Comparison of ENCODE assay signal across 8 cellular contexts in the genomic region with DNA sequence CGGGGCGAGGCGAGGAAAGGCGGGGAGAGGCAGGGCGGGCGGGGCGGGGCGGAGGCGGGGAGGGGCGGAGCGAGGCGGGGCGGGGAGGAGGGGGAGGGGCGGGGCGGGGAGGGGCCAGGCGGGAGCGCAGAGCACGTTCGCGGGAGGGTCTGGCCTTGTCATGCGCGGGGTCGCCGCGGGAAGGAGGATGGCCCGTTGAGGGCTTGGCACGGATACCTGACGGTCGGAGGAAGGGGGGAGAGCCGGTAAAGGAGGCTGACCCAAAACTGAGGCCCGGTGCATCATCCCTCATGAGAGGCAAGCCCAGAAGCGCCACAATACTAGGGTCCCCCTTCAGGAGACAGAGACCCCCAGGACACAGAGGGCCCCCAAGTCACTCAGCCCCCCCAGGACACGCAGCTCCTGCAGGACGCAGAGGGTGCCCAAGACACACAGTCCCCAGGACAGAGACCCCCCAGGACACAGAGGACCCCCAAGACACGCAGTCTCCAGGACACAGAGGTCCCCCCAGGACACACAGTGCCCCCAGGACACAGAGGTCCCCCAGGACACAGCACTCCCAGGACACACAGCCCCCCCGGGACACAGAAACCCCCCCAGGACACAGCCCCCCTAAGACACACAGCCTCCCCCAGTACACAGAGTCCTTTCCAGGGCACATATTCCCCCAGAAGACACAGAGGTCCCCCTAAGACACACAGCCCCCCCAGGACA. TPM values are rescaled to one million over a fixed set of nuclear protein-coding genes. Genes with fewer than 3 reads are reported as not detected.
DNase-seq lines count a peak whose midpoint lies in the region; ATAC-seq and TF ChIP-seq lines count a peak whose summit lies in the region.

No MANE protein-coding gene starts in this region.

- TF ChIP-seq CTCF in LNCaP clone FGC (IDR thresholded peaks at IDR 0.05; ENCODE audit: control insufficient read depth, extremely low read depth, insufficient read depth) (no peak), psoas muscle (IDR thresholded peaks at IDR 0.05) (no peak)

- intact Hi-C loops in activated T-helper 1 cell treated with anti-CD3 and anti-CD28 coated beads, Interleukin-12 subunit alpha, Interleukin-12 subunit beta, Interleukin-2, Interleukin-4 antibody, amounts not matched to agents 30 ng/mL and 10 ng/mL and 1 ng/mL, durations not matched to agents 14 hours and 24 hours and 36 hours (cut with micrococcal nuclease): loop anchor here (1.0 to 5.0 kb wide), 6 partner anchors 49 to 402 kb away; partner anchors contain the start of genes CYBC1, FN3KRP and RAB40B
- intact Hi-C loops in cardiac septum (cut with DNase I): loop anchor here (2.0 to 5.0 kb wide), 3 partner anchors 20 to 103 kb away; partner anchors contain the start of gene TBCD
- intact Hi-C loops in psoas muscle (cut with DNase I): no loop called here

- H3K9me3 Mint-ChIP-seq in activated T-helper 1 cell treated with anti-CD3 and anti-CD28 coated beads, Interleukin-12 subunit alpha, Interleukin-12 subunit beta, Interleukin-2, Interleukin-4 antibody, amounts not matched to agents 30 ng/mL and 10 ng/mL and 1 ng/mL, durations not matched to agents 14 hours and 24 hours and 36 hours: no peaks in the 10 kb centered on the region

- H3K9me3 ChIP-seq in psoas muscle: no peaks in the 10 kb centered on the region

- peaks cover 0 to 8% of the 10 kb centered on the region in 2 donors for H3K36me3 ChIP-seq in psoas muscle (ENCODE audit: insufficient read depth in 1 of 2, low read depth in 1 of 2)

- peaks cover 22% of the 10 kb centered on the region for H3K4me1 Mint-ChIP-seq in activated T-helper 1 cell treated with anti-CD3 and anti-CD28 coated beads, Interleukin-12 subunit alpha, Interleukin-12 subunit beta, Interleukin-2, Interleukin-4 antibody, amounts not matched to agents 30 ng/mL and 10 ng/mL and 1 ng/mL, durations not matched to agents 14 hours and 24 hours and 36 hours (ENCODE audit: low read depth)

- DNase-seq in DMS53 (lab: John Stamatoyannopoulos, UW): peak; percentile 71
- DNase-seq in DMS53 treated with DMSO at 0.1 percent for 48 hours (lab: John Stamatoyannopoulos, UW; ENCODE audit: unreplicated experiment): no peak
- no peak for DNase-seq in LNCaP clone FGC (ENCODE audit: low read depth)
- DNase-seq in activated T-helper 1 cell treated with anti-CD3 and anti-CD28 coated beads, Interleukin-12 subunit alpha, Interleukin-12 subunit beta, Interleukin-2, Interleukin-4 antibody, amounts not matched to agents 30 ng/mL and 10 ng/mL and 1 ng/mL, durations not matched to agents 14 hours and 24 hours and 36 hours (ENCODE audit: low spot score): peak; percentile 46
- peak; percentile 79 for DNase-seq in cardiac septum (ENCODE audit: low spot score)
- DNase-seq in psoas muscle: peak; percentile 66 to 87
- DNase-seq in activated CD4-positive, alpha-beta T cell treated with anti-CD3 and anti-CD28 coated beads, Interleukin-2, amount 50 U/mL, for 1 hour: no peak

- no peaks in the 10 kb centered on the region for H3K27me3 Mint-ChIP-seq in activated T-helper 1 cell treated with anti-CD3 and anti-CD28 coated beads, Interleukin-12 subunit alpha, Interleukin-12 subunit beta, Interleukin-2, Interleukin-4 antibody, amounts not matched to agents 30 ng/mL and 10 ng/mL and 1 ng/mL, durations not matched to agents 14 hours and 24 hours and 36 hours (ENCODE audit: insufficient read depth)

- H3K27me3 ChIP-seq in psoas muscle (ENCODE audit: insufficient read depth in 3 of 3, low read length in 2 of 3): no peaks in the 10 kb centered on the region

- ATAC-seq in psoas muscle (peak; percentile 20 to 42 (median 36)), HG03045 (IDR thresholded peaks at IDR 0.05; ENCODE audit: unreplicated experiment) (no peak)

- peaks cover 16% of the 10 kb centered on the region for H3K4me1 ChIP-seq in psoas muscle

- H3K27ac ChIP-seq in psoas muscle: peak overlapping the region; percentile 63

- H3K4me3 ChIP-seq in LNCaP clone FGC (ENCODE audit: low read depth, low read length): peak overlapping the region; percentile 57
- peak overlapping the region; percentile 61 for H3K4me3 ChIP-seq in psoas muscle

- peaks cover 5% of the 10 kb centered on the region for H3K36me3 Mint-ChIP-seq in activated T-helper 1 cell treated with anti-CD3 and anti-CD28 coated beads, Interleukin-12 subunit alpha, Interleukin-12 subunit beta, Interleukin-2, Interleukin-4 antibody, amounts not matched to agents 30 ng/mL and 10 ng/mL and 1 ng/mL, durations not matched to agents 14 hours and 24 hours and 36 hours (ENCODE audit: low read depth)

- H3K27ac Mint-ChIP-seq in activated T-helper 1 cell treated with anti-CD3 and anti-CD28 coated beads, Interleukin-12 subunit alpha, Interleukin-12 subunit beta, Interleukin-2, Interleukin-4 antibody, amounts not matched to agents 30 ng/mL and 10 ng/mL and 1 ng/mL, durations not matched to agents 14 hours and 24 hours and 36 hours: peak overlapping the region; percentile 49

- H3K4me3 Mint-ChIP-seq in activated T-helper 1 cell treated with anti-CD3 and anti-CD28 coated beads, Interleukin-12 subunit alpha, Interleukin-12 subunit beta, Interleukin-2, Interleukin-4 antibody, amounts not matched to agents 30 ng/mL and 10 ng/mL and 1 ng/mL, durations not matched to agents 14 hours and 24 hours and 36 hours: peak overlapping the region; percentile 62

- 9 to 15% (median 13%) methylated on average over 19 to 21 of the region's 36 CpGs for WGBS in psoas muscle, 3 donors

RNA-seq across cellular contexts. Expression of gene WDR45B, which starts 0.7 kb away (rescaled TPM):
- 55.1 and 56.7 TPM in 2 replicates for total RNA-seq in activated T-helper 1 cell treated with anti-CD3 and anti-CD28 coated beads, Interleukin-12 subunit alpha, Interleukin-12 subunit beta, Interleukin-2, Interleukin-4 antibody, amounts not matched to agents 30 ng/mL and 10 ng/mL and 1 ng/mL, durations not matched to agents 14 hours and 24 hours and 36 hours
- total RNA-seq in cardiac septum: 45.4 TPM
- total RNA-seq in psoas muscle: 10 to 100 TPM; 25.1 to 35.7 (median 30.9) TPM
- polyA plus RNA-seq in psoas muscle: 10 to 100 TPM; 21.4 to 62.7 (median 43.5) TPM

RNA-seq across cellular contexts. Expression of gene RAB40B, which starts 49.6 kb away (rescaled TPM):
- total RNA-seq in activated T-helper 1 cell treated with anti-CD3 and anti-CD28 coated beads, Interleukin-12 subunit alpha, Interleukin-12 subunit beta, Interleukin-2, Interleukin-4 antibody, amounts not matched to agents 30 ng/mL and 10 ng/mL and 1 ng/mL, durations not matched to agents 14 hours and 24 hours and 36 hours: 3.6 and 5.2 TPM in 2 replicates
- total RNA-seq in cardiac septum (31.9 TPM), psoas muscle (10 to 100 TPM; 12.6 to 42.9 (median 30.4) TPM)
- 10 to 100 TPM in 2 of 3 donors, 1 to 10 TPM in 1; 3.9 to 19.4 (median 12.6) TPM for polyA plus RNA-seq in psoas muscle

Comparison
In these comparisons a context has a peak if more than half of its experiments do, and no peak if none do; other contexts are left out.
1. DNase-seq: peak in DMS53 (single experiment), activated T-helper 1 cell treated with anti-CD3 and anti-CD28 coated beads, Interleukin-12 subunit alpha, Interleukin-12 subunit beta, Interleukin-2, Interleukin-4 antibody, amounts not matched to agents 30 ng/mL and 10 ng/mL and 1 ng/mL, durations not matched to agents 14 hours and 24 hours and 36 hours (single experiment), cardiac septum (single experiment) and psoas muscle (2 of 2); none in DMS53 treated with DMSO at 0.1 percent for 48 hours (single experiment), LNCaP clone FGC (single experiment) and activated CD4-positive, alpha-beta T cell treated with anti-CD3 and anti-CD28 coated beads, Interleukin-2, amount 50 U/mL, for 1 hour (single experiment).
2. intact Hi-C loops: an anchor here in activated T-helper 1 cell treated with anti-CD3 and anti-CD28 coated beads, Interleukin-12 subunit alpha, Interleukin-12 subunit beta, Interleukin-2, Interleukin-4 antibody, amounts not matched to agents 30 ng/mL and 10 ng/mL and 1 ng/mL, durations not matched to agents 14 hours and 24 hours and 36 hours (1.0 to 5.0 kb wide) and cardiac septum (2.0 to 5.0 kb wide); none called in psoas muscle.